Comparison of ENCODE assay signal across 8 cellular contexts in the genomic region with DNA sequence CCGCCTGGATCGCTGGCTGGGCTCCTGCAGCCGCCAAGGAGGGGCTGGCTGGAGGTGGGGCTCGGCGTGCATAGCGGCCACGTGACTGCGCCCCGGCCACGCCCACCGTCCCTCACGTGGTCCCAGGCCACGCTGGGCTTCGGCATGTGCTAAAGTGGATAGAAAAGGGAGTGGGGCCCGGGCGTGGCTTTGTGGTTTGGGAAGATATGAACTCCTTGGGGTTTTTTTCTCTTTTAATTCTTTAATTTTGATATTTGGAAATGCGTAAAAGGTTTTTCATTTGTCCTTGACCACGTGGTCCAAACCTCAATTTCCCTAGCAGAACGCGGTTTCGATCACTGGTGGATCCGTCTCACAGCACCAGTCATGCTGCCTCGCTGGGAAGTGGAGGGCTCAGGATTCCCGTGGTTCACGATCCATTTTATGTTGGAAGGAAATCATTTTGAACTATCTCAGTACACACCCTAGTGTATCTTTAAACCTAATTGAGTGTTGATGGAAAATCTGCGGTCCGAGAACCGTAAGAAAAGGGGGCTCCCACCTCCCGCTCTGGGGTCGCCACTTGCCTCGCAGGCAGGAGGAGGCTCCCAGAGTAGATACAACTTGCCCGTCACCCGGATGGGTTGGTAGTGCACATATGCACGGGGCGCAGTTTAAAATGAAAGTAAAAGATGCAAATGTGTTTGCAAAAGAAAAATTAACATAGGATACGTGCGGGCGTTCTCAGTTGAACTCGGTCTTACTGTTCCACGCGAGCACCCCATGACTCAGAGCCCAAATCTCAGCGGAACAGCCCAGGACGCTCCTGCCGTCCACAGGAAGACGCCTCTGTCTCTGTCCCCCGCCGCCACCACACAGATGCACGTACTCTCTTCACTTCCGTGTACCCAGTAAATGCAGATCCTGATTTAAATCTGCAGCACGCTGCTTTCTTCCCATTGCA.
DNase-seq lines count a peak whose midpoint lies in the region; ATAC-seq and TF ChIP-seq lines count a peak whose summit lies in the region.

No MANE protein-coding gene starts in this region.

- intact Hi-C loops in head of caudate nucleus (cut with DNase I) (no loop called here), uterus (cut with DNase I; ENCODE audit: low total_unique reads) (no loop called here)

- peak overlapping the region; percentile 88 for H3K9ac ChIP-seq in SK-N-MC (ENCODE audit: insufficient read length)

- peaks cover 15 to 26% (median 18%) of the 10 kb centered on the region in 3 donors for H3K4me1 Mint-ChIP-seq in CD8-positive, alpha-beta memory T cell
- peaks cover 38% of the 10 kb centered on the region for H3K4me1 Mint-ChIP-seq in activated naive CD4-positive, alpha-beta T cell treated with anti-CD3 and anti-CD28 coated beads, Interleukin-2, amount 10 ng/mL, durations not matched to agents 7 days and 5 days
- peaks cover 14% of the 10 kb centered on the region for H3K4me1 Mint-ChIP-seq in progenitor cell of endocrine pancreas (ENCODE audit: low read depth)

- POLR2A ChIA-PET in CD8-positive, alpha-beta memory T cell (lab: Charles Lee), result no interaction called here

- peak; percentile 51 to 79 (median 68) for DNase-seq in CD8-positive, alpha-beta memory T cell
- DNase-seq in HT-29 (ENCODE audit: low spot score) (peak; percentile 53), SK-N-MC (ENCODE audit: low read depth, low spot score) (no peak), head of caudate nucleus (peak; percentile 39 to 90 (median 76)), progenitor cell of endocrine pancreas (ENCODE audit: low spot score, unreplicated experiment) (no peak), uterus (peak; percentile 73 to 80)
- DNase-seq in activated naive CD4-positive, alpha-beta T cell treated with anti-CD3 and anti-CD28 coated beads, Interleukin-2, amount 10 ng/mL, durations not matched to agents 7 days and 5 days, result peak; percentile 79

- H3K4me3 ChIP-seq in CD8-positive, alpha-beta memory T cell (ENCODE audit: low read length), result peak overlapping the region; percentile 71
- H3K4me3 ChIP-seq in SK-N-MC (peak overlapping the region; percentile 85), uterus (peak overlapping the region; percentile 32 to 39)

- CTCF ChIA-PET in CD8-positive, alpha-beta memory T cell (lab: Charles Lee), result interaction anchor here (0.9 to 1.5 kb wide), 4 partner anchors 10 to 86 kb away, joined by 3 to 4 read pairs (median 3); no protein-coding TSS in a partner anchor
- CTCF ChIA-PET in activated naive CD4-positive, alpha-beta T cell treated with anti-CD3 and anti-CD28 coated beads, Interleukin-2, amount 10 ng/mL, durations not matched to agents 7 days and 5 days (lab: Charles Lee), result interaction anchor here (0.9 to 1.4 kb wide), 3 partner anchors 9 to 46 kb away, joined by 3 to 6 read pairs (median 6); no protein-coding TSS in a partner anchor

- no peaks in the 10 kb centered on the region for H3K9me3 Mint-ChIP-seq in CD8-positive, alpha-beta memory T cell
- no peaks in the 10 kb centered on the region for H3K9me3 Mint-ChIP-seq in activated naive CD4-positive, alpha-beta T cell treated with anti-CD3 and anti-CD28 coated beads, Interleukin-2, amount 10 ng/mL, durations not matched to agents 7 days and 5 days
- peaks cover 6% of the 10 kb centered on the region for H3K9me3 Mint-ChIP-seq in progenitor cell of endocrine pancreas (ENCODE audit: low read depth)

- no peak for TF ChIP-seq POLR2A in uterus (IDR thresholded peaks at IDR 0.05)

- peaks cover 2 to 3% of the 10 kb centered on the region in 2 donors for H3K27me3 Mint-ChIP-seq in CD8-positive, alpha-beta memory T cell
- H3K27me3 Mint-ChIP-seq in activated naive CD4-positive, alpha-beta T cell treated with anti-CD3 and anti-CD28 coated beads, Interleukin-2, amount 10 ng/mL, durations not matched to agents 7 days and 5 days, result no peaks in the 10 kb centered on the region
- no peaks in the 10 kb centered on the region for H3K27me3 Mint-ChIP-seq in progenitor cell of endocrine pancreas

- no peaks in the 10 kb centered on the region for H3K36me3 ChIP-seq in CD8-positive, alpha-beta memory T cell (ENCODE audit: insufficient read depth, low read length)
- H3K36me3 ChIP-seq in SK-N-MC (ENCODE audit: insufficient read depth, low read length), result no peaks in the 10 kb centered on the region
- H3K36me3 ChIP-seq in uterus, result no peaks in the 10 kb centered on the region

- peaks cover 8% of the 10 kb centered on the region for H3K4me1 ChIP-seq in CD8-positive, alpha-beta memory T cell (ENCODE audit: insufficient read depth, low read length)
- H3K4me1 ChIP-seq in uterus, result peaks cover 0 to 4% of the 10 kb centered on the region in 2 donors

- H3K36me3 Mint-ChIP-seq in CD8-positive, alpha-beta memory T cell, result peaks cover 0 to 5% (median 0%) of the 10 kb centered on the region in 3 donors
- H3K36me3 Mint-ChIP-seq in activated naive CD4-positive, alpha-beta T cell treated with anti-CD3 and anti-CD28 coated beads, Interleukin-2, amount 10 ng/mL, durations not matched to agents 7 days and 5 days, result no peaks in the 10 kb centered on the region
- peaks cover 8% of the 10 kb centered on the region for H3K36me3 Mint-ChIP-seq in progenitor cell of endocrine pancreas (ENCODE audit: insufficient read depth)

- peak overlapping the region; percentile 58 for H3K27ac ChIP-seq in CD8-positive, alpha-beta memory T cell (ENCODE audit: low read depth, low read length)
- peak overlapping the region; percentile 95 for H3K27ac ChIP-seq in SK-N-MC
- H3K27ac ChIP-seq in uterus, result peak overlapping the region; percentile 63 to 85

- no peaks in the 10 kb centered on the region for H3K27me3 ChIP-seq in CD8-positive, alpha-beta memory T cell (ENCODE audit: insufficient read depth, low read length, poor library complexity, severe bottlenecking)
- no peaks in the 10 kb centered on the region for H3K27me3 ChIP-seq in uterus

- peak overlapping the region; percentile 68 to 97 (median 92) for H3K27ac Mint-ChIP-seq in CD8-positive, alpha-beta memory T cell
- peak overlapping the region; percentile 90 for H3K27ac Mint-ChIP-seq in activated naive CD4-positive, alpha-beta T cell treated with anti-CD3 and anti-CD28 coated beads, Interleukin-2, amount 10 ng/mL, durations not matched to agents 7 days and 5 days
- H3K27ac Mint-ChIP-seq in progenitor cell of endocrine pancreas, result peak overlapping the region; percentile 27

- H3K9me3 ChIP-seq in CD8-positive, alpha-beta memory T cell (ENCODE audit: low read length), result no peaks in the 10 kb centered on the region
- H3K9me3 ChIP-seq in SK-N-MC (ENCODE audit: low read depth, low read length) (no peaks in the 10 kb centered on the region), uterus (no peaks in the 10 kb centered on the region)

- peak; percentile 94 for ATAC-seq in GM21367 (IDR thresholded peaks at IDR 0.05; ENCODE audit: unreplicated experiment)

- H3K4me3 Mint-ChIP-seq in CD8-positive, alpha-beta memory T cell, result peak overlapping the region; percentile 86 to 93 (median 92)
- peak overlapping the region; percentile 82 for H3K4me3 Mint-ChIP-seq in activated naive CD4-positive, alpha-beta T cell treated with anti-CD3 and anti-CD28 coated beads, Interleukin-2, amount 10 ng/mL, durations not matched to agents 7 days and 5 days
- no peak overlapping the region for H3K4me3 Mint-ChIP-seq in progenitor cell of endocrine pancreas (ENCODE audit: low read depth)

- no peak for TF ChIP-seq CTCF in progenitor cell of endocrine pancreas (IDR thresholded peaks at IDR 0.05; ENCODE audit: unreplicated experiment)
- no peak for TF ChIP-seq CTCF in uterus (IDR thresholded peaks at IDR 0.05)

Comparison
In these comparisons a context has a peak if more than half of its experiments do, and no peak if none do; other contexts are left out.
1. DNase-seq: peak in CD8-positive, alpha-beta memory T cell (5 of 5), HT-29 (single experiment), activated naive CD4-positive, alpha-beta T cell treated with anti-CD3 and anti-CD28 coated beads, Interleukin-2, amount 10 ng/mL, durations not matched to agents 7 days and 5 days (single experiment), head of caudate nucleus (42 of 42) and uterus (2 of 2); none in SK-N-MC (single experiment) and progenitor cell of endocrine pancreas (single experiment).
2. H3K27ac Mint-ChIP-seq: peak in every context shown above with its lines; median percentile 92 in CD8-positive, alpha-beta memory T cell; 90 in activated naive CD4-positive, alpha-beta T cell treated with anti-CD3 and anti-CD28 coated beads, Interleukin-2, amount 10 ng/mL, durations not matched to agents 7 days and 5 days; 27 in progenitor cell of endocrine pancreas.
3. Peak in every context shown above with its lines, with median percentiles within 50 percentile points of each other: H3K27ac ChIP-seq and H3K4me3 ChIP-seq.